ENCODE assay signal across 10 cellular contexts in the genomic region with DNA sequence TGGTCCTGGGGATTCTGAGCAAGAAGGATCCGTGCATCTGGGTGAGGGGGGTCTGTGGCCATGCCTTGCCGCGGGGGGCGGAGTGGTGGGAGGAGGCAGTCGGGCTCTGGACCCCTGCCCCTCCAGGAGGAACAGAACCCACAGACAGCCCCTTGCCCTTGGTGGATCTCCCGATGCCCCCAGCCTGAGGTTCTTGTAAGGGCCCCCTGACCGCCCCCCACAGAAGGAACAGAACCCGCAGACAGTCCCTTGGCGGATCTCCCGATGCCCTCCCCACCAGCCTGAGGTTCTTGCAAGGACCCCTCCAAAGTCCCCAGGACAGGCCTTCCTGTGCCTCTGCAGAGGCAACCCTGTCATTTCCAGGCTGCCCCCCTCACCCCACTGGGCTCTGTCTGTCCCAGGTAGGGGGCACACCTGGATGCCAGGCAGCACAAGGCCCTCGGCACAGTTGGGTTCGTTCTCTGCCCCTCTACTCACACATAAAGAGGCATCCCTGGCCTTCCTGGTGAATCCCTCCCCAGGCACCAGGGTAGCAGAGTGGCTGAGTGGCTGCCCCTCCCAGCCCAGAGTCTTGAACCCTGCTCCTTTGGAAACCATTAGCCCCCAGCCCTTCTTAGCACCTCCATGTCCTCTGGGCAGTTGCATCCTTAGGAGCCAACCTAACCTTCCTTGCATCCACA. TPM values are rescaled to one million over a fixed set of nuclear protein-coding genes. Genes with fewer than 3 reads are reported as not detected.
DNase-seq lines count a peak whose midpoint lies in the region; ATAC-seq and TF ChIP-seq lines count a peak whose summit lies in the region.
"Had no signal": no experiment of that assay in that cellular context is flagged by ENCODE, and none has a peak within 500 bp of the region (broad histone marks: within the 10 kb centered on the region; RNA-seq: fewer than 3 reads in every experiment).

No MANE protein-coding gene starts in this region.

- H3K23ac ChIP-seq in IMR-90 (ENCODE audit: low read depth, low read length) = peak overlapping the region; percentile 90; the same call in 1 of the 2 replicates

- H3K4me3 ChIP-seq in AG04450 (ENCODE audit: low read depth, low read length) (peak overlapping the region; percentile 70), IMR-90 (ENCODE audit: insufficient read depth, low read depth, low read length) (peak overlapping the region; percentile 92)

- peak overlapping the region; percentile 97 for H3K4me2 ChIP-seq in IMR-90 (ENCODE audit: low read depth, low read length)

- POLR2A ChIA-PET in AG04450 (lab: Yijun Ruan, JAX) (interaction anchor here (0.8 kb wide), 1 partner anchor 204 kb away, joined by 3 read pairs; no protein-coding TSS in a partner anchor), IMR-90 (lab: Charles Lee; ENCODE audit: unreplicated experiment) (no interaction called here)
- POLR2A ChIA-PET in naive thymus-derived CD8-positive, alpha-beta T cell (lab: Charles Lee) = no interaction called here

- intact Hi-C loops in IMR-90 (cut with micrococcal nuclease) = loop anchor here (5.0 kb wide), 1 partner anchor 375 kb away; no protein-coding TSS in a partner anchor

- peak overlapping the region; percentile 0 to 21; a peak in 2 of 4 replicates for H4K8ac ChIP-seq in IMR-90 (ENCODE audit: low read depth in 2 of 2, low read length in 2 of 2)

- peak overlapping the region; percentile 81; the same call in 1 of the 2 replicates for H3K14ac ChIP-seq in IMR-90 (replicated peaks; ENCODE audit: low read depth, low read length)

- in situ Hi-C loops in IMR-90 (cut with MboI; ENCODE audit: low sequenced_read_pairs) = loop anchor here (5.0 kb wide), 1 partner anchor 205 kb away; no protein-coding TSS in a partner anchor

- no peak overlapping the region for H4K5ac ChIP-seq in IMR-90 (ENCODE audit: low read depth, low read length)

- no TSS peak for BruUV-seq in IMR-90 (replicated peaks; lab: Mats Ljungman, UMichigan)

- H3K27ac ChIP-seq in AG04450 (ENCODE audit: low read depth, low read length) (no peak overlapping the region), IMR-90 (ENCODE audit: insufficient read depth, low read length) (no peak overlapping the region), epithelial cell of prostate (peak overlapping the region; percentile 97)

- TF ChIP-seq POLR2A in IMR-90 (IDR thresholded peaks at IDR 0.05; ENCODE audit: low read depth, low read length) = no peak

- no peak overlapping the region for H2BK15ac ChIP-seq in IMR-90 (ENCODE audit: low read depth, low read length)

- peaks cover 57% of the 10 kb centered on the region for H4K20me1 ChIP-seq in IMR-90 (ENCODE audit: insufficient read depth, low read length)

- no peak overlapping the region for H3K56ac ChIP-seq in IMR-90 (ENCODE audit: extremely low read depth, insufficient read depth, low read length)

- no peak overlapping the region for H2BK20ac ChIP-seq in IMR-90 (ENCODE audit: low read depth, low read length)

- peak overlapping the region; percentile 96 for H2AK9ac ChIP-seq in IMR-90 (replicated peaks; ENCODE audit: low read depth, low read length, poor library complexity)

- H2BK120ac ChIP-seq in IMR-90 (ENCODE audit: low read depth, low read length) = no peak overlapping the region

- TF ChIP-seq CTCF in AG04450 (IDR thresholded peaks at IDR 0.05; ENCODE audit: low read depth, low read length) = no peak
- no peak for TF ChIP-seq CTCF in IMR-90 (conservative IDR thresholded peaks at IDR 0.05; ENCODE audit: low read depth, low read length)

- no peaks in the 10 kb centered on the region for H3K36me3 Mint-ChIP-seq in naive thymus-derived CD8-positive, alpha-beta T cell

- H3K9ac ChIP-seq in IMR-90 (ENCODE audit: low read depth, low read length) = peak overlapping the region; percentile 69

- peak overlapping the region; percentile 74 for H2AK5ac ChIP-seq in IMR-90 (ENCODE audit: low read depth, low read length)

- H3K4me1 Mint-ChIP-seq in naive thymus-derived CD8-positive, alpha-beta T cell = peaks cover 0 to 8% (median 6%) of the 10 kb centered on the region in 4 donors

- peaks cover 4% of the 10 kb centered on the region; the same call in 1 of the 2 replicates for H3K9me3 ChIP-seq in AG04450 (ENCODE audit: control insufficient read depth, insufficient read depth, low read length)
- H3K9me3 ChIP-seq in IMR-90 (ENCODE audit: control insufficient read depth, insufficient read depth, low read length) = no peaks in the 10 kb centered on the region
- H3K9me3 ChIP-seq: uterus had no signal

- H3K9me1 ChIP-seq in IMR-90 (ENCODE audit: insufficient read depth, low read length) = peaks cover 18% of the 10 kb centered on the region

- H2AFZ ChIP-seq in IMR-90 (replicated peaks; ENCODE audit: low read length, poor library complexity) = peak overlapping the region; percentile 46

- H2BK5ac ChIP-seq in IMR-90 (ENCODE audit: low read depth, low read length, poor library complexity, severe bottlenecking) = no peak overlapping the region

- TF ChIP-seq RAD21 in IMR-90 (IDR thresholded peaks at IDR 0.05; ENCODE audit: low read length) = no peak

- peaks cover 3 to 37% (median 21%) of the 10 kb centered on the region in 5 donors for H3K27me3 Mint-ChIP-seq in naive thymus-derived CD8-positive, alpha-beta T cell

- H3K4me1 ChIP-seq in IMR-90 (ENCODE audit: control insufficient read depth, insufficient read depth, low read length) = peaks cover 30% of the 10 kb centered on the region

- CTCF ChIA-PET in AG04450 (lab: Charles Lee) = interaction anchor here (0.7 to 4.5 kb wide), 4 partner anchors 43 to 209 kb away, joined by 3 to 40 read pairs (median 20); no protein-coding TSS in a partner anchor
- CTCF ChIA-PET in IMR-90 (lab: Yijun Ruan, JAX) = interaction anchor here (0.6 to 1.7 kb wide), 2 partner anchors 189 to 204 kb away, joined by 3 to 10 read pairs; no protein-coding TSS in a partner anchor

- ATAC-seq in IMR-90 (ENCODE audit: low read depth) (no peak), GM19452 (IDR thresholded peaks at IDR 0.05; ENCODE audit: unreplicated experiment) (no peak), left lobe of liver (no peak)
- ATAC-seq in naive thymus-derived CD8-positive, alpha-beta T cell = no peak

- no peak for DNase-seq in AG04450 (ENCODE audit: low read depth, low spot score)
- DNase-seq in IMR-90 = no peak
- DNase-seq in epithelial cell of prostate (ENCODE audit: low read depth, low spot score) = no peak
- peak in 2 of 10 donors; percentile 1 to 60 for DNase-seq in naive thymus-derived CD8-positive, alpha-beta T cell
- DNase-seq in NCI-H510A (lab: John Stamatoyannopoulos, UW) = no peak
- DNase-seq in EL = no peak
- no peak for DNase-seq in left lobe of liver (ENCODE audit: low spot score)

- H3K4me3 Mint-ChIP-seq in naive thymus-derived CD8-positive, alpha-beta T cell = peak overlapping the region in 7 of 10 donors; percentile 10 to 78 (median 47)
- H3K4me3 Mint-ChIP-seq: dendritic cell treated with granulocyte-macrophage colony-stimulating factor and Interleukin-4, amounts not matched to agents 40 ng/mL and 50 ng/mL, for 4 days had no signal

- no peak overlapping the region for H4K91ac ChIP-seq in IMR-90 (ENCODE audit: insufficient read depth, low read depth, low read length)

- dilution Hi-C loops in IMR-90 (cut with HindIII; ENCODE audit: low sequenced_read_pairs, unreplicated experiment) = no loop called here

- H3K27me3 ChIP-seq in AG04450 (ENCODE audit: control insufficient read depth, insufficient read depth, low read length) = no peaks in the 10 kb centered on the region
- H3K27me3 ChIP-seq in IMR-90 (ENCODE audit: control insufficient read depth, insufficient read depth, low read length) = no peaks in the 10 kb centered on the region
- H3K27me3 ChIP-seq: uterus had no signal

- no peak overlapping the region for H3K18ac ChIP-seq in IMR-90 (ENCODE audit: low read depth, low read length)

- no peak overlapping the region for H3K27ac Mint-ChIP-seq in naive thymus-derived CD8-positive, alpha-beta T cell
- H3K27ac Mint-ChIP-seq: dendritic cell treated with granulocyte-macrophage colony-stimulating factor and Interleukin-4, amounts not matched to agents 40 ng/mL and 50 ng/mL, for 4 days had no signal

- no peaks in the 10 kb centered on the region for H3K9me3 Mint-ChIP-seq in naive thymus-derived CD8-positive, alpha-beta T cell
- H3K9me3 Mint-ChIP-seq: dendritic cell treated with granulocyte-macrophage colony-stimulating factor and Interleukin-4, amounts not matched to agents 40 ng/mL and 50 ng/mL, for 4 days had no signal

- H3K4ac ChIP-seq in IMR-90 (ENCODE audit: low read depth, low read length) = peak overlapping the region; percentile 58

- H3K79me1 ChIP-seq in IMR-90 (ENCODE audit: low read depth in 1 of 2, low read length in 2 of 2) = peaks cover 2 to 72% of the 10 kb centered on the region in 2 experiments; a peak in 3 of 4 replicates

- H3K36me3 ChIP-seq in IMR-90 (ENCODE audit: control insufficient read depth, insufficient read depth, low read length) = peaks cover 6% of the 10 kb centered on the region; the same call in 1 of the 2 replicates
- H3K36me3 ChIP-seq: uterus had no signal

- no CpG with 5 or more reads among the region's 12 CpGs for WGBS in IMR-90 (ENCODE audit: extremely low coverage in 2 of 2, insufficient read length in 1 of 2), 2 experiments

TF ChIP-seq in IMR-90, 13 proteins besides CTCF, POLR2A, EP300 and RAD21 (continues in another document):
- no peak for TF ChIP-seq RCOR1 (IDR thresholded peaks at IDR 0.05; ENCODE audit: insufficient replicate concordance, low read length)
- no peak for TF ChIP-seq MAZ (IDR thresholded peaks at IDR 0.05; ENCODE audit: borderline replicate concordance, low read depth, low read length)
- TF ChIP-seq, protein P1, sequence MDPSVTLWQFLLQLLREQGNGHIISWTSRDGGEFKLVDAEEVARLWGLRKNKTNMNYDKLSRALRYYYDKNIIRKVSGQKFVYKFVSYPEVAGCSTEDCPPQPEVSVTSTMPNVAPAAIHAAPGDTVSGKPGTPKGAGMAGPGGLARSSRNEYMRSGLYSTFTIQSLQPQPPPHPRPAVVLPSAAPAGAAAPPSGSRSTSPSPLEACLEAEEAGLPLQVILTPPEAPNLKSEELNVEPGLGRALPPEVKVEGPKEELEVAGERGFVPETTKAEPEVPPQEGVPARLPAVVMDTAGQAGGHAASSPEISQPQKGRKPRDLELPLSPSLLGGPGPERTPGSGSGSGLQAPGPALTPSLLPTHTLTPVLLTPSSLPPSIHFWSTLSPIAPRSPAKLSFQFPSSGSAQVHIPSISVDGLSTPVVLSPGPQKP (IDR thresholded peaks at IDR 0.05; ENCODE audit: borderline replicate concordance, low read depth, low read length) = no peak
- no peak for TF ChIP-seq RFX5 (IDR thresholded peaks at IDR 0.05; ENCODE audit: low read depth, low read length)
- no peak for TF ChIP-seq FOS (IDR thresholded peaks at IDR 0.05; ENCODE audit: low read depth, low read length)

RNA-seq across cellular contexts. Expression of gene GPC1, which starts 1.9 kb away (rescaled TPM):
- 46.8 and 72.0 TPM in 2 replicates for polyA plus RNA-seq in AG04450 (2011; rRNA removed)
- polyA minus RNA-seq in AG04450 (2011; rRNA and poly(A)+ RNA removed) = 34.7 and 44.8 TPM in 2 replicates
- 16.0 and 18.6 TPM in 2 replicates for total RNA-seq in IMR-90 (2012; rRNA removed)
- 211 and 222 TPM in 2 replicates for polyA plus RNA-seq in IMR-90 (2012; rRNA removed)
- 148 and 334 TPM in 2 replicates for polyA plus RNA-seq in IMR-90 (2012; cell fraction: cytosol; rRNA removed)
- 193 and 494 TPM in 2 replicates for polyA plus RNA-seq in IMR-90 (2012; cell fraction: nucleus; rRNA removed; ENCODE audit: low replicate concordance)
- total RNA-seq in naive thymus-derived CD8-positive, alpha-beta T cell = 1 to 10 TPM in 1 of 2 experiments, under 1 TPM in 1; 0.99 to 1.2 TPM
- polyA plus RNA-seq in naive thymus-derived CD8-positive, alpha-beta T cell = under 1 TPM; 0.09 to 0.49 (median 0.31) TPM
- 29.4 TPM for total RNA-seq in left lobe of liver
